In genomic region chr6:73309784-73310502, GRCh38 we compare ENCODE assay signal across 8 cellular contexts. TPM values are rescaled to one million over a fixed set of nuclear protein-coding genes. Genes with fewer than 3 reads are reported as not detected.
DNase-seq lines count a peak whose midpoint lies in the region; ATAC-seq and TF ChIP-seq lines count a peak whose summit lies in the region.

No MANE protein-coding gene starts in this region.

- peak overlapping the region; percentile 95 for H3K4me2 ChIP-seq in DOHH2 (ENCODE audit: low read length)

- TF ChIP-seq POLR2A in heart left ventricle (IDR thresholded peaks at IDR 0.05) (no peak), prostate gland (IDR thresholded peaks at IDR 0.05) (no peak), vagina (IDR thresholded peaks at IDR 0.05) (no peak)

- H3K4me1 Mint-ChIP-seq in activated naive CD8-positive, alpha-beta T cell (ENCODE audit: low read depth) = peaks cover 11% of the 10 kb centered on the region

- H3K27me3 ChIP-seq in DOHH2 (ENCODE audit: control insufficient read depth, low read length) = no peaks in the 10 kb centered on the region
- no peaks in the 10 kb centered on the region for H3K27me3 ChIP-seq in HUES48 (ENCODE audit: control insufficient read depth, insufficient read depth, low read length)
- peaks cover 5 to 41% (median 22%) of the 10 kb centered on the region in 9 donors for H3K27me3 ChIP-seq in heart left ventricle
- no peaks in the 10 kb centered on the region for H3K27me3 ChIP-seq in prostate gland (replicated peaks; ENCODE audit: insufficient read depth)
- no peaks in the 10 kb centered on the region for H3K27me3 ChIP-seq in vagina

- H3K9me3 Mint-ChIP-seq in activated naive CD8-positive, alpha-beta T cell (ENCODE audit: low read depth) = no peaks in the 10 kb centered on the region

- no peaks in the 10 kb centered on the region for H3K9me2 ChIP-seq in DOHH2 (replicated peaks; ENCODE audit: control insufficient read depth, low read length)

- H3K27ac Mint-ChIP-seq in activated naive CD8-positive, alpha-beta T cell = peak overlapping the region; percentile 28

- H3K4me1 ChIP-seq in DOHH2 (ENCODE audit: control insufficient read depth, low read length) (peaks cover 30% of the 10 kb centered on the region), HUES48 (ENCODE audit: control insufficient read depth, insufficient read depth, low read length) (no peaks in the 10 kb centered on the region; the same call in 1 of the 2 replicates), heart left ventricle (peaks cover 0 to 22% (median 3%) of the 10 kb centered on the region in 12 donors), prostate gland (replicated peaks) (no peaks in the 10 kb centered on the region), vagina (peaks cover 17% of the 10 kb centered on the region)

- DNase-seq in SHP77 treated with DMSO at 0.1 percent for 48 hours (lab: John Stamatoyannopoulos, UW) (peak; percentile 37), heart left ventricle (peak; percentile 30 to 69 (median 47)), prostate gland (ENCODE audit: low spot score) (peak; percentile 27), vagina (ENCODE audit: extremely low spot score in 2 of 2) (no peak)

- H4K20me1 ChIP-seq in DOHH2 (ENCODE audit: control insufficient read depth, insufficient read depth, low read depth, low read length) = peaks cover 6% of the 10 kb centered on the region; the same call in 1 of the 2 replicates

- ATAC-seq in GM21515 (IDR thresholded peaks at IDR 0.05; ENCODE audit: unreplicated experiment) = peak; percentile 99
- peak; percentile 82 to 91 (median 90) for ATAC-seq in heart left ventricle

- intact Hi-C loops in heart left ventricle (cut with DNase I) = no loop called here
- intact Hi-C loops in prostate gland (cut with DNase I) = no loop called here
- intact Hi-C loops in vagina (cut with DNase I) = no loop called here

- peaks cover 32% of the 10 kb centered on the region for H3K27me3 Mint-ChIP-seq in activated naive CD8-positive, alpha-beta T cell

- 0 to 1% (median 1%) methylated on average over 29 to 59 of the region's 59 CpGs for WGBS in heart left ventricle, 4 donors
- under 1% methylated on average over 50 of the region's 59 CpGs for WGBS in prostate gland

- H3F3A ChIP-seq in DOHH2 (ENCODE audit: control insufficient read depth, insufficient read depth) = no peaks in the 10 kb centered on the region

- peaks cover 49% of the 10 kb centered on the region for H3K79me2 ChIP-seq in DOHH2 (ENCODE audit: control insufficient read depth, low read length)

- H3K9me3 ChIP-seq in DOHH2 (ENCODE audit: control insufficient read depth, insufficient read depth, low read length) (no peaks in the 10 kb centered on the region), HUES48 (ENCODE audit: control insufficient read depth, insufficient read depth, low read length) (no peaks in the 10 kb centered on the region), heart left ventricle (no peaks in the 10 kb centered on the region), prostate gland (no peaks in the 10 kb centered on the region), vagina (no peaks in the 10 kb centered on the region)

- H3K36me3 Mint-ChIP-seq in activated naive CD8-positive, alpha-beta T cell = peaks cover 2% of the 10 kb centered on the region

- H3K36me3 ChIP-seq in DOHH2 (ENCODE audit: control insufficient read depth, low read length) (peaks cover 6% of the 10 kb centered on the region), HUES48 (ENCODE audit: control insufficient read depth, insufficient read depth, low read length) (0 out of 2 replicates have a peak, but pooled peaks cover 3% of the 10 kb centered on the region), heart left ventricle (no peaks in the 10 kb centered on the region), prostate gland (no peaks in the 10 kb centered on the region), vagina (no peaks in the 10 kb centered on the region)

- H3K9ac ChIP-seq in HUES48 (ENCODE audit: low read depth, low read length) = peak overlapping the region; percentile 67

- peak overlapping the region; percentile 92 for H3K4me3 Mint-ChIP-seq in activated naive CD8-positive, alpha-beta T cell

- TF ChIP-seq CTCF in DOHH2 (IDR thresholded peaks at IDR 0.05; ENCODE audit: low read depth, low read length, poor library complexity, severe bottlenecking) (peak; percentile 86), heart left ventricle (IDR thresholded peaks at IDR 0.05) (peak in 5 of 12 donors; percentile 14 to 47 (median 34)), prostate gland (IDR thresholded peaks at IDR 0.05) (peak in 2 of 4 experiments; percentile 22 to 33), vagina (IDR thresholded peaks at IDR 0.05) (no peak)

- peak overlapping the region; percentile 65 for H3K27ac ChIP-seq in DOHH2 (ENCODE audit: low read depth, low read length)
- peak overlapping the region; percentile 53 for H3K27ac ChIP-seq in HUES48 (ENCODE audit: low read depth, low read length)
- H3K27ac ChIP-seq in heart left ventricle = no peak overlapping the region
- H3K27ac ChIP-seq in prostate gland = peak overlapping the region; percentile 35 to 50
- H3K27ac ChIP-seq in vagina = peak overlapping the region; percentile 70

- H3K4me3 ChIP-seq in DOHH2 (ENCODE audit: low read length) (peak overlapping the region; percentile 98), HUES48 (ENCODE audit: low read depth, low read length) (peak overlapping the region; percentile 79), heart left ventricle (peak overlapping the region; percentile 29 to 74 (median 54)), prostate gland (peak overlapping the region; percentile 41 to 50), vagina (peak overlapping the region; percentile 58 to 63)

RNA-seq across cellular contexts. Expression of gene DPPA5, which starts 44.1 kb away (rescaled TPM):
- total RNA-seq in heart left ventricle (not detected), prostate gland (1 to 10 TPM in 1 of 2 donors, not detected in 1; 4.1 TPM), vagina (not detected)
- not detected for polyA plus RNA-seq in heart left ventricle

RNA-seq across cellular contexts. Expression of gene KHDC1, which starts 46.9 kb away (rescaled TPM):
- total RNA-seq in heart left ventricle = 1 to 10 TPM in 2 of 9 donors, under 1 TPM in 4, not detected in 3; 0.25 to 1.1 (median 0.70) TPM
- polyA plus RNA-seq in heart left ventricle = 1 to 10 TPM in 1 of 2 donors, under 1 TPM in 1; 0.80 to 1.1 TPM
- total RNA-seq in prostate gland = 1 to 10 TPM; 4.1 to 4.2 TPM
- total RNA-seq in vagina = 0.98 TPM

RNA-seq across cellular contexts. Expression of gene KHDC3L, which starts 52.5 kb away (rescaled TPM):
- not detected for total RNA-seq in heart left ventricle
- not detected for polyA plus RNA-seq in heart left ventricle
- total RNA-seq in prostate gland = not detected
- total RNA-seq in vagina = not detected

RNA-seq across cellular contexts. Expression of gene OOEP, which starts 59.8 kb away (rescaled TPM):
- total RNA-seq in heart left ventricle (not detected), prostate gland (1 to 10 TPM in 1 of 2 donors, not detected in 1; 5.8 TPM), vagina (not detected)
- polyA plus RNA-seq in heart left ventricle = not detected

Comparison
In these comparisons a context has a peak if more than half of its experiments do, and no peak if none do; other contexts are left out.
1. H3K27ac ChIP-seq: peak in DOHH2 (single experiment), HUES48 (single experiment), prostate gland (2 of 2) and vagina (single experiment); none in heart left ventricle (0 of 12).
2. H3K4me3 ChIP-seq: peak in every context shown above with its lines; median percentile 98 in DOHH2; 79 in HUES48; 60 in vagina; 54 in heart left ventricle; 46 in prostate gland.
3. DNase-seq: peak in SHP77 treated with DMSO at 0.1 percent for 48 hours (single experiment), heart left ventricle (5 of 5) and prostate gland (single experiment); none in vagina (0 of 2).